Comparison of ENCODE assay signal across 9 cellular contexts in the genomic region with DNA sequence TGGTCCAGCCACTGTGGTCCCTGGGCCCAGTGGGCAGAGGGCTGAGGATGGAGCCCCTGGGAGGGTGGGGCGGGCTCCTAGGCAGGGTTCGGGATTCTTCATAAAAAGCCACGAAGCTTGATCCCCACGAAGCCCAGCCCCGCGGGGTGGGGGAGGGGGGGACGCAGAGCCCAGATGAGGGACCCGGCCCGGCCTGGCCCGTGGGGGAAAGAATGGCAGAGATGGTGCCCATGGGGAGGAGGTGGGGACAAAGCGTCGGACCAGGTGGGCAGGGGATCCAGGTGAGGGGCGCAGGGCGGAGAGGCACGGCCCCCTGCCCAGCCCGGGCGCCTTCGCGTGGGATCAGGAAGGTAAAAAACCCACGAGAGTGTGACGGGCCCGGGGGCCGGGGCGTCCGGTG. TPM values are rescaled to one million over a fixed set of nuclear protein-coding genes. Genes with fewer than 3 reads are reported as not detected.
DNase-seq lines count a peak whose midpoint lies in the region; ATAC-seq and TF ChIP-seq lines count a peak whose summit lies in the region.
"Had no signal": no experiment of that assay in that cellular context is flagged by ENCODE, and none has a peak within 500 bp of the region (broad histone marks: within the 10 kb centered on the region; RNA-seq: fewer than 3 reads in every experiment).

No MANE protein-coding gene starts in this region.

- no CpG with 5 or more reads among the region's 25 CpGs for WGBS in mesendoderm (ENCODE audit: extremely low coverage, insufficient coverage, low lambda C conversion rate)

- peak overlapping the region; percentile 77 for H3K9ac ChIP-seq in mesendoderm (ENCODE audit: low read length)

- peak overlapping the region; percentile 10 for H2BK15ac ChIP-seq in mesendoderm (replicated peaks; ENCODE audit: low read depth)

- no peak overlapping the region for H3K23ac ChIP-seq in mesendoderm (ENCODE audit: low read length)

- TF ChIP-seq CTCF in breast epithelium (IDR thresholded peaks at IDR 0.05), result no peak
- no peak for TF ChIP-seq CTCF in vagina (IDR thresholded peaks at IDR 0.05)

- no peaks in the 10 kb centered on the region for H3K79me2 ChIP-seq in mesendoderm (ENCODE audit: control insufficient read depth, insufficient read depth, low read length)

- H3K4me1 ChIP-seq in breast epithelium (no peaks in the 10 kb centered on the region), mesendoderm (ENCODE audit: control insufficient read depth, low read depth, low read length) (no peaks in the 10 kb centered on the region), vagina (peaks cover 13% of the 10 kb centered on the region)

- TF ChIP-seq POLR2A in breast epithelium (IDR thresholded peaks at IDR 0.05), result no peak
- TF ChIP-seq POLR2A in vagina (IDR thresholded peaks at IDR 0.05), result no peak

- ATAC-seq in GM18873 (IDR thresholded peaks at IDR 0.05; ENCODE audit: low FRiP score, unreplicated experiment), result no peak

- H3K18ac ChIP-seq in mesendoderm (ENCODE audit: low read length), result peak overlapping the region; percentile 85

- H4K5ac ChIP-seq in mesendoderm (ENCODE audit: low read length), result no peak overlapping the region

- no peaks in the 10 kb centered on the region for H3K36me3 ChIP-seq in breast epithelium
- no peaks in the 10 kb centered on the region for H3K36me3 ChIP-seq in mesendoderm (ENCODE audit: control insufficient read depth, insufficient read depth, low read length)
- no peaks in the 10 kb centered on the region for H3K36me3 ChIP-seq in vagina

- intact Hi-C loops in breast epithelium (cut with DNase I; ENCODE audit: low total_unique reads) (no loop called here), vagina (cut with DNase I) (no loop called here)

- no peak overlapping the region for H3K4ac ChIP-seq in mesendoderm (ENCODE audit: low read depth, low read length)

- H3K9me3 ChIP-seq in breast epithelium (no peaks in the 10 kb centered on the region), vagina (no peaks in the 10 kb centered on the region)

- H3K27ac ChIP-seq in breast epithelium (peak overlapping the region; percentile 86 to 89), mesendoderm (ENCODE audit: low read depth, low read length) (no peak overlapping the region), vagina (peak overlapping the region; percentile 74)

- no peak overlapping the region for H2BK5ac ChIP-seq in mesendoderm (ENCODE audit: low read length)

- H3K4me2 ChIP-seq in mesendoderm (ENCODE audit: low read length), result peak overlapping the region; percentile 81

- H2BK120ac ChIP-seq in mesendoderm (ENCODE audit: low read depth, low read length), result peak overlapping the region; percentile 31

- H3K4me3 ChIP-seq in breast epithelium (peak overlapping the region; percentile 78 to 82 (median 79)), mesendoderm (ENCODE audit: low read length) (no peak overlapping the region), vagina (peak overlapping the region; percentile 58 to 63)

- H3K79me1 ChIP-seq in mesendoderm (ENCODE audit: low read length), result no peaks in the 10 kb centered on the region

- H2AK5ac ChIP-seq in mesendoderm (ENCODE audit: low read length), result no peak overlapping the region

- H4K8ac ChIP-seq in mesendoderm (ENCODE audit: low read depth, low read length), result peak overlapping the region; percentile 91

- DNase-seq in stimulated activated CD4-positive, alpha-beta T cell treated with anti-CD3 and anti-CD28 coated beads, Interleukin-12 subunit alpha, Interleukin-12 subunit beta, amount 100 ng/mL, for 4 hours, result peak; percentile 25
- DNase-seq in stimulated activated CD4-positive, alpha-beta T cell treated with anti-CD3 and anti-CD28 coated beads, Interleukin-4, amount 100 ng/mL, for 24 hours, result no peak
- DNase-seq in breast epithelium (ENCODE audit: low spot score in 2 of 2) (no peak), mesendoderm (no peak), vagina (ENCODE audit: extremely low spot score in 2 of 2) (no peak), NCI-H187 (lab: John Stamatoyannopoulos, UW) (no peak)
- no peak for DNase-seq in activated CD4-positive, CD25-positive, alpha-beta regulatory T cell (lab: John Stamatoyannopoulos, UW)
- DNase-seq: GF-D8 had no signal

- peak overlapping the region; percentile 94 for H3K56ac ChIP-seq in mesendoderm (ENCODE audit: low read length)

- H3K27me3 ChIP-seq in breast epithelium (no peaks in the 10 kb centered on the region), mesendoderm (ENCODE audit: insufficient read depth, low read length, poor library complexity) (no peaks in the 10 kb centered on the region), vagina (no peaks in the 10 kb centered on the region)

RNA-seq across cellular contexts. Expression of a gene that starts 6.0 kb away (rescaled TPM):
- total RNA-seq in breast epithelium (10 to 100 TPM; 25.0 to 36.7 (median 29.6) TPM), vagina (36.6 TPM)
- 21.5 TPM for polyA plus RNA-seq in mesendoderm (2013, experiment 1 of 2)
- polyA plus RNA-seq in mesendoderm (2013, experiment 2 of 2), result 21.9 TPM
